In the genomic region with DNA sequence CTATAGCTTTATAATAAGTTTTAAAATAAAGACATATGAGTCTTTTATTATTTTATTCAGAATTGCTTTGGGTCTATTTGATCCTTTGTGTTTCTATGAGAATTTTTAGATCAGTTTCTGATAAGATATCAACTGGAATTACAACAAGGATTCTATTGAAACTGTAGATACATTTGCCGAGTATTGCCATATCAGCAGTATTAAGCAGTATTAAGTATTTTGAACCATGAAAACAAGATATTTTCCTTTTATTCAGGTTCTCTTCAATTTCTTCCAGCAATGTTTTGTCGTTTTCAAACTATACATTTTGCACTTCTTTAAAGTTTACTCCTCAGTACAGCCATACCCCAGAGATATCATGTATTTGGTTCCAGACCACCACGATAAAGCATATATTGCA, we compare ENCODE assay signal across 28 cellular contexts.
"Had no signal": no experiment of that assay in that cellular context is flagged by ENCODE, and none has a peak within 500 bp of the region (broad histone marks: within the 10 kb centered on the region; RNA-seq: fewer than 3 reads in every experiment).

No MANE protein-coding gene starts in this region.

- H3K9me3 ChIP-seq: colonic mucosa, esophagus squamous epithelium, gastrocnemius medialis, heart right ventricle, left lung, lower lobe of right lung had no signal

- H3K4me3 Mint-ChIP-seq: dendritic cell treated with granulocyte-macrophage colony-stimulating factor and Interleukin-4, amounts not matched to agents 40 ng/mL and 50 ng/mL, for 4 days; effector memory CD8-positive, alpha-beta T cell; endodermal cell; immature natural killer cell; mesothelial cell of epicardium; naive B cell had no signal

- FAIRE-seq: endometrium, keratinocyte had no signal

- H3K27ac Mint-ChIP-seq: dendritic cell treated with granulocyte-macrophage colony-stimulating factor and Interleukin-4, amounts not matched to agents 40 ng/mL and 50 ng/mL, for 4 days; effector memory CD8-positive, alpha-beta T cell; endodermal cell; immature natural killer cell; mesothelial cell of epicardium; naive B cell had no signal

- H3K4me1 ChIP-seq: colonic mucosa, esophagus squamous epithelium, gastrocnemius medialis, heart right ventricle, left lung, lower lobe of right lung had no signal

- H3K27ac ChIP-seq: colonic mucosa, epithelial cell of prostate, esophagus squamous epithelium, gastrocnemius medialis, heart right ventricle, left lung, lower lobe of right lung had no signal

- DNase-seq: colonic mucosa; cortex of kidney; effector CD8-positive, alpha-beta T cell; effector memory CD8-positive, alpha-beta T cell; endodermal cell; erythroblast; esophagus squamous epithelium; foreskin fibroblast; foreskin melanocyte; gastrocnemius medialis; glutamatergic neuron; head of caudate nucleus; heart right ventricle; hippocampal formation; immature natural killer cell; left cardiac atrium; left lung; left ventricle myocardium superior; lower lobe of right lung; mesenchymal stem cell; mucosa of descending colon; naive B cell had no signal

- H3K36me3 ChIP-seq: colonic mucosa, esophagus squamous epithelium, gastrocnemius medialis, heart right ventricle, left lung, lower lobe of right lung had no signal

- H3K27me3 ChIP-seq: colonic mucosa, esophagus squamous epithelium, gastrocnemius medialis, heart right ventricle, left lung had no signal

- H3K27me3 Mint-ChIP-seq: dendritic cell treated with granulocyte-macrophage colony-stimulating factor and Interleukin-4, amounts not matched to agents 40 ng/mL and 50 ng/mL, for 4 days; effector memory CD8-positive, alpha-beta T cell; naive B cell had no signal

- H3K36me3 Mint-ChIP-seq: immature natural killer cell, mesothelial cell of epicardium, naive B cell had no signal

- H3K4me3 ChIP-seq: colonic mucosa, esophagus squamous epithelium, gastrocnemius medialis, heart right ventricle, left lung, lower lobe of right lung, mucosa of descending colon had no signal

- ATAC-seq: effector memory CD8-positive, alpha-beta T cell; esophagus mucosa; gastrocnemius medialis; heart right ventricle; left cardiac atrium; left lung; left ventricle myocardium superior; lower lobe of right lung; mucosa of descending colon had no signal

- H3K4me1 Mint-ChIP-seq: endodermal cell, immature natural killer cell, mesothelial cell of epicardium, naive B cell had no signal

- H3K9me3 Mint-ChIP-seq: dendritic cell treated with granulocyte-macrophage colony-stimulating factor and Interleukin-4, amounts not matched to agents 40 ng/mL and 50 ng/mL, for 4 days; effector memory CD8-positive, alpha-beta T cell; endodermal cell had no signal
